19 cellular contexts compared by ENCODE assay signal in the genomic region with DNA sequence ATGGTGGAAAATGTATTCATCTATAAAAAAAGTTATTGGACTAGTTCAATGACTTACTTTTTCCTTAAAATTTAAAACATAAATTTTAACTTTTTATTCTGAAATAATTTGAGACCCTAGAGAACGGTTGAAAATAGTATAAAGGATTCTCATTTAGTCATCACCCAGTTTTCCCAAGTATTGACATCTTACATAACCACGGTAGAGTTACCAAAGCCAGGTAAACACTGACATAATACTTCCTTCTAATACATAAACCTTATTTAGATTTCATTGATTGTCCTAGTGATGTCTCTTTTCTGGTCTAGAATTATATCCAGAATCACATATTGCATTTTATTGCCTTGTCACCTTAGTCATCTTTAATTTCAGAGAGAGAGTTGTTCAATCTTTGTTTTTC.
A peak's percentile ranks its signal among the peaks of the same experiment; 100 is the strongest.
DNase-seq lines count a peak whose midpoint lies in the region; ATAC-seq, FAIRE-seq and TF ChIP-seq lines count a peak whose summit lies in the region.
"Had no signal": no experiment of that assay in that cellular context is flagged by ENCODE, and none has a peak within 500 bp of the region (broad histone marks: within the 10 kb centered on the region; RNA-seq: fewer than 3 reads in every experiment).

No MANE protein-coding gene starts in this region.

- no peak overlapping the region for H3K4me2 ChIP-seq in osteoblast (ENCODE audit: insufficient read depth, low read length)
- H3K4me2 ChIP-seq: A549 had no signal

- H3K36me3 ChIP-seq in ACC112 (ENCODE audit: insufficient read depth, low read length) (peaks cover 9% of the 10 kb centered on the region), osteoblast (ENCODE audit: insufficient read depth, low read length) (no peaks in the 10 kb centered on the region)

- no peaks in the 10 kb centered on the region for H3K27me3 Mint-ChIP-seq in activated B cell treated with CpG ODN at 0.5 μM for 24 hours
- no peaks in the 10 kb centered on the region for H3K27me3 Mint-ChIP-seq in activated naive CD4-positive, alpha-beta T cell treated with anti-CD3 and anti-CD28 coated beads for 36 hours (ENCODE audit: low read depth)
- H3K27me3 Mint-ChIP-seq: CD4-positive, CD25-positive, alpha-beta regulatory T cell had no signal

- H3K4me3 ChIP-seq in ACC112 (ENCODE audit: low read depth, low read length) (no peak overlapping the region), osteoblast (ENCODE audit: insufficient read depth, low read length) (no peak overlapping the region)
- H3K4me3 ChIP-seq: A549 had no signal

- CTCF ChIA-PET in activated B cell treated with CpG ODN at 0.5 μM for 24 hours (lab: Charles Lee), result no interaction called here
- CTCF ChIA-PET in activated naive CD4-positive, alpha-beta T cell treated with anti-CD3 and anti-CD28 coated beads for 36 hours (lab: Charles Lee), result no interaction called here

- H2AFZ ChIP-seq in ACC112 (ENCODE audit: low read length, unreplicated experiment), result no peak overlapping the region
- no peak overlapping the region for H2AFZ ChIP-seq in osteoblast (ENCODE audit: low read length)

- H3K4me1 Mint-ChIP-seq in activated B cell treated with CpG ODN at 0.5 μM for 24 hours, result peaks cover 40% of the 10 kb centered on the region
- H3K4me1 Mint-ChIP-seq in activated naive CD4-positive, alpha-beta T cell treated with anti-CD3 and anti-CD28 coated beads for 36 hours (ENCODE audit: low read depth), result peaks cover 3% of the 10 kb centered on the region

- peak overlapping the region; percentile 9 for H3K27ac Mint-ChIP-seq in activated B cell treated with CpG ODN at 0.5 μM for 24 hours
- H3K27ac Mint-ChIP-seq in activated naive CD4-positive, alpha-beta T cell treated with anti-CD3 and anti-CD28 coated beads for 36 hours, result no peak overlapping the region

- TF ChIP-seq CTCF in activated B cell treated with CpG ODN at 0.5 μM for 24 hours (IDR thresholded peaks at IDR 0.05) (no peak), osteoblast (IDR thresholded peaks at IDR 0.05; ENCODE audit: extremely low read depth, low read depth, low read length) (no peak)

- H3K4me3 Mint-ChIP-seq in activated B cell treated with CpG ODN at 0.5 μM for 24 hours, result no peak overlapping the region
- no peak overlapping the region for H3K4me3 Mint-ChIP-seq in activated naive CD4-positive, alpha-beta T cell treated with anti-CD3 and anti-CD28 coated beads for 36 hours
- H3K4me3 Mint-ChIP-seq: CD4-positive, CD25-positive, alpha-beta regulatory T cell had no signal

- no peaks in the 10 kb centered on the region for H4K20me1 ChIP-seq in osteoblast (ENCODE audit: insufficient read depth, low read length)

- intact Hi-C loops in activated B cell treated with CpG ODN at 0.5 μM for 24 hours (cut with micrococcal nuclease), result loop anchor here (2.0 kb wide), 1 partner anchor 14 kb away; no protein-coding TSS in a partner anchor
- intact Hi-C loops in activated naive CD4-positive, alpha-beta T cell treated with anti-CD3 and anti-CD28 coated beads for 36 hours (cut with micrococcal nuclease), result no loop called here

- DNase-seq in activated B cell treated with CpG ODN at 0.5 μM for 24 hours (no peak), osteoblast (ENCODE audit: insufficient read length, low spot score, missing footprints) (no peak), inferior parietal cortex (ENCODE audit: extremely low spot score) (no peak), middle frontal gyrus (ENCODE audit: extremely low spot score, low spot score) (no peak)
- DNase-seq in activated naive CD4-positive, alpha-beta T cell treated with anti-CD3 and anti-CD28 coated beads for 36 hours, result no peak
- DNase-seq: CD4-positive, CD25-positive, alpha-beta regulatory T cell; GF-D8; Karpas-422; MV-4-11; NCI-H1105 treated with DMSO at 0.1 percent for 48 hours; NCI-H2029 treated with DMSO at 0.1 percent for 48 hours; NCI-H226; NCI-H524; NCI-H774 had no signal

- H3K27me3 ChIP-seq in ACC112 (ENCODE audit: insufficient read depth, low read length) (no peaks in the 10 kb centered on the region), osteoblast (ENCODE audit: insufficient read depth, low read length) (no peaks in the 10 kb centered on the region)

- H3K4me1 ChIP-seq in ACC112 (ENCODE audit: control insufficient read depth, insufficient read depth, low read length, unreplicated experiment) (peaks cover 17% of the 10 kb centered on the region), osteoblast (ENCODE audit: insufficient read depth, low read length) (peaks cover 31% of the 10 kb centered on the region)

- H3K9me3 Mint-ChIP-seq in activated B cell treated with CpG ODN at 0.5 μM for 24 hours, result no peaks in the 10 kb centered on the region
- no peaks in the 10 kb centered on the region for H3K9me3 Mint-ChIP-seq in activated naive CD4-positive, alpha-beta T cell treated with anti-CD3 and anti-CD28 coated beads for 36 hours

- no peaks in the 10 kb centered on the region for H3K9me3 ChIP-seq in osteoblast (ENCODE audit: low read depth, low read length)
- H3K9me3 ChIP-seq: A549 had no signal

- H3K27ac ChIP-seq in ACC112 (ENCODE audit: low read depth, low read length), result 0 out of 2 replicates have a peak overlapping the region, but pooled peaks have one; percentile 43
- H3K27ac ChIP-seq in osteoblast (ENCODE audit: low read depth, low read length), result peak overlapping the region; percentile 54
- H3K27ac ChIP-seq: A549 had no signal

- POLR2A ChIA-PET in activated B cell treated with CpG ODN at 0.5 μM for 24 hours (lab: Charles Lee), result interaction anchor here (0.8 kb wide), 1 partner anchor 15 kb away, joined by 3 read pairs; no protein-coding TSS in a partner anchor

- peak; percentile 30 for FAIRE-seq in islet of Langerhans (lab: Jason Lieb, UNC)
- FAIRE-seq: A549 had no signal

- no peaks in the 10 kb centered on the region for H3K79me2 ChIP-seq in ACC112 (ENCODE audit: control insufficient read depth, insufficient read depth, low read length, unreplicated experiment)
- H3K79me2 ChIP-seq in osteoblast (ENCODE audit: insufficient read depth, low read length), result peaks cover 50% of the 10 kb centered on the region

- ATAC-seq in activated B cell treated with CpG ODN at 0.5 μM for 24 hours (ENCODE audit: low read depth) (no peak), GM21717 (IDR thresholded peaks at IDR 0.05; ENCODE audit: unreplicated experiment) (no peak)
- ATAC-seq: A549, Panc1 had no signal

- peaks cover 9% of the 10 kb centered on the region for H3K36me3 Mint-ChIP-seq in activated B cell treated with CpG ODN at 0.5 μM for 24 hours (ENCODE audit: low read depth)
- H3K36me3 Mint-ChIP-seq in activated naive CD4-positive, alpha-beta T cell treated with anti-CD3 and anti-CD28 coated beads for 36 hours (ENCODE audit: low read depth), result peaks cover 6% of the 10 kb centered on the region
